In the genomic region with DNA sequence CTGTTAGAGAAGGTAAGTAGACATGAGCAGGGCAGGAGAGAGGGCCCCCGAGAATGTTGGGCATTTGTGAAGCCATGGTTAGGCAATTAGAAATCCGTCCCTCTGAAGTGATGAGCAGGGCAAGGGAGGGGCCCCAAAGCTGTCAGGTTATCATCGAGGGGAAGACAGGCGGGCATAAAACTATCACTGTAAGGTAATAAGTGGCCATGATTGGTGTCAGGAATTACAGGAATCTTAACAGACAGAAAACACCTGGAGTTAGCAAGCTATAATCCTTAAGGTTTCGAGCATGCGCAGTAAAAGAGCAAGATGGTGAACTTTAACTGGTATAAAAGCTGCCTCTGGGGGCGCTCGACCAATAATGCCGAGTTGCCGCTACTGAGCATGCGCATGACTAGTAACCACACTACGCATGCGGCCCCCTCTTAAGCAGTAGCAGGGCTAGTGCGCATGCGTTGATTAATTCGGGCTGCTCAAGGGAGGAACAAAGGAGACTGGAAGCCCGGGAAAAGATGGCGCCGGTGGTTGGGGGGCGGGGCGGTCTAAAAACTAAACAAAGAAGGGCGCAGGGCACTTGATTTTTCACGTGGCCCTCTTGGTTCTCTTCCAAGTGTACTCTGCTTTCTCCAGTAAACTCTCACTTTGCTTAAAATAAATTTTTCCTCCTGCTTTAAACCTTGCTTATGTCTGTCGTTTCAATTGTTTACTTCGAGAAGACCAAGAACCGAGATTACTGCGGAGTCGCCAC, we compare ENCODE assay signal across 8 cellular contexts. TPM values are rescaled to one million over a fixed set of nuclear protein-coding genes. Genes with fewer than 3 reads are reported as not detected.
DNase-seq lines count a peak whose midpoint lies in the region.

No MANE protein-coding gene starts in this region.

- DNase-seq in GF-D8 (lab: John Stamatoyannopoulos, UW): peak; percentile 91
- peak; percentile 96 for DNase-seq in HCEC 1CT
- DNase-seq in MV-4-11 (lab: John Stamatoyannopoulos, UW): peak; percentile 98
- peak; percentile 99 for DNase-seq in SK-MEL-5 (ENCODE audit: low read depth, low spot score)
- peak; percentile 98 for DNase-seq in activated naive CD4-positive, alpha-beta T cell treated with anti-CD3 and anti-CD28 coated beads, Interleukin-2, amount 10 ng/mL, durations not matched to agents 7 days and 5 days
- peak; percentile 98 for DNase-seq in germinal center (ENCODE audit: low spot score)
- peak; percentile 96 for DNase-seq in non-pigmented ciliary epithelial cell (ENCODE audit: low read depth)
- peak; percentile 99 for DNase-seq in superior temporal gyrus (ENCODE audit: extremely low spot score)

- CTCF ChIA-PET in activated naive CD4-positive, alpha-beta T cell treated with anti-CD3 and anti-CD28 coated beads, Interleukin-2, amount 10 ng/mL, durations not matched to agents 7 days and 5 days (lab: Charles Lee): interaction anchor here (0.6 to 1.9 kb wide), 14 partner anchors 10 to 105 kb away, joined by 3 to 9 read pairs (median 4); no protein-coding TSS in a partner anchor

- in situ Hi-C loops in SK-MEL-5 (cut with HindIII; ENCODE audit: low pct_unique_long_range_greater_than_20kb, low sequenced_read_pairs): no loop called here

- no peaks in the 10 kb centered on the region for H3K27me3 Mint-ChIP-seq in activated naive CD4-positive, alpha-beta T cell treated with anti-CD3 and anti-CD28 coated beads, Interleukin-2, amount 10 ng/mL, durations not matched to agents 7 days and 5 days

- peaks cover 94% of the 10 kb centered on the region for H3K4me1 Mint-ChIP-seq in activated naive CD4-positive, alpha-beta T cell treated with anti-CD3 and anti-CD28 coated beads, Interleukin-2, amount 10 ng/mL, durations not matched to agents 7 days and 5 days

- peak overlapping the region; percentile 91 for H3K27ac Mint-ChIP-seq in activated naive CD4-positive, alpha-beta T cell treated with anti-CD3 and anti-CD28 coated beads, Interleukin-2, amount 10 ng/mL, durations not matched to agents 7 days and 5 days

- peaks cover 79% of the 10 kb centered on the region for H3K36me3 Mint-ChIP-seq in activated naive CD4-positive, alpha-beta T cell treated with anti-CD3 and anti-CD28 coated beads, Interleukin-2, amount 10 ng/mL, durations not matched to agents 7 days and 5 days

- H3K9me3 Mint-ChIP-seq in activated naive CD4-positive, alpha-beta T cell treated with anti-CD3 and anti-CD28 coated beads, Interleukin-2, amount 10 ng/mL, durations not matched to agents 7 days and 5 days: no peaks in the 10 kb centered on the region

- H3K4me3 Mint-ChIP-seq in activated naive CD4-positive, alpha-beta T cell treated with anti-CD3 and anti-CD28 coated beads, Interleukin-2, amount 10 ng/mL, durations not matched to agents 7 days and 5 days: peak overlapping the region; percentile 84

RNA-seq across cellular contexts. Expression of a gene that starts 5.5 kb away (rescaled TPM):
- 337 and 381 TPM in 2 replicates for total RNA-seq in SK-MEL-5 (2014; rRNA removed; shearing (Covaris generic))
- polyA plus RNA-seq in SK-MEL-5 (2015; cell fraction: cytosol; rRNA removed): 199 and 237 TPM in 2 replicates
- 135 and 153 TPM in 2 replicates for polyA plus RNA-seq in SK-MEL-5 (2015; cell fraction: nucleus; rRNA removed)

RNA-seq across cellular contexts. Expression of a gene that starts 32.9 kb away (rescaled TPM):
- 0.16 and 0.67 TPM in 2 replicates for total RNA-seq in SK-MEL-5 (2014; rRNA removed; shearing (Covaris generic))
- 0.39 and 0.74 TPM in 2 replicates for polyA plus RNA-seq in SK-MEL-5 (2015; cell fraction: cytosol; rRNA removed)
- 0.19 and 1.8 TPM in 2 replicates for polyA plus RNA-seq in SK-MEL-5 (2015; cell fraction: nucleus; rRNA removed)

RNA-seq across cellular contexts. Expression of a gene that starts 33.0 kb away (rescaled TPM):
- total RNA-seq in SK-MEL-5 (2014; rRNA removed; shearing (Covaris generic)): 28.5 and 33.1 TPM in 2 replicates
- 26.0 and 29.3 TPM in 2 replicates for polyA plus RNA-seq in SK-MEL-5 (2015; cell fraction: cytosol; rRNA removed)
- polyA plus RNA-seq in SK-MEL-5 (2015; cell fraction: nucleus; rRNA removed): 7.8 and 14.6 TPM in 2 replicates

Comparison
In these comparisons a context has a peak if more than half of its experiments do, and no peak if none do; other contexts are left out.
1. Peak in every context shown above with its lines: DNase-seq.